25 cellular contexts compared by ENCODE assay signal in genomic region chr4:66298596-66298995, GRCh38.
"Had no signal": no experiment of that assay in that cellular context is flagged by ENCODE, and none has a peak within 500 bp of the region (broad histone marks: within the 10 kb centered on the region; RNA-seq: fewer than 3 reads in every experiment).

No MANE protein-coding gene starts in this region.

- H3K27ac ChIP-seq: neutrophil, pancreas, prostate gland, right lobe of liver, sigmoid colon, stomach, thoracic aorta, thyroid gland, tibial nerve, upper lobe of left lung, vagina had no signal

- H3K9me3 ChIP-seq: neutrophil, pancreas, prostate gland, right lobe of liver, sigmoid colon, stomach, thoracic aorta, thyroid gland, tibial nerve, upper lobe of left lung, vagina had no signal

- H3K36me3 ChIP-seq: neutrophil, pancreas, prostate gland, right lobe of liver, sigmoid colon, stomach, thoracic aorta, thyroid gland, tibial nerve, upper lobe of left lung, vagina had no signal

- H3K4me1 ChIP-seq: pancreas, prostate gland, right lobe of liver, sigmoid colon, stomach, thyroid gland, tibial nerve, upper lobe of left lung, vagina had no signal

- DNase-seq: naive thymus-derived CD8-positive, alpha-beta T cell; nephron progenitor cell; nucleus accumbens; pancreas; right cardiac atrium; right lobe of liver; sigmoid colon; small intestine; stimulated activated CD4-positive, alpha-beta T cell treated with anti-CD3 and anti-CD28 coated beads, Interleukin-15, amount 100 ng/mL, for 24 hours; stimulated activated CD4-positive, alpha-beta T cell treated with anti-CD3 and anti-CD28 coated beads, Interleukin-2, amount 100 ng/mL, for 24 hours; stimulated activated CD4-positive, alpha-beta T cell treated with anti-CD3 and anti-CD28 coated beads, Interleukin-2, amount 100 ng/mL, for 48 hours; stimulated activated CD4-positive, alpha-beta T cell treated with anti-CD3 and anti-CD28 coated beads, Interleukin-4, amount 100 ng/mL, for 24 hours; stimulated activated naive B cell treated with anti-CD40 and anti-IgM and Interleukin-4, amounts not matched to agents 10 μg/mL and 1 μg/mL and 100 μg/mL, for 72 hours; stimulated activated naive CD4-positive, alpha-beta T cell treated with Interleukin-2 at 50 U/mL for 16 hours; stomach; thyroid gland; trophoblast cell; upper lobe of left lung had no signal

- ATAC-seq: naive thymus-derived CD8-positive, alpha-beta T cell; natural killer cell treated with Interleukin-12 subunit alpha and Interleukin-12 subunit beta and Interleukin-15 and Interleukin-18, amount 100 ng/mL, for 72 hours; pancreas; right cardiac atrium; right lobe of liver; stimulated activated effector memory CD8-positive, alpha-beta T cell treated with anti-CD3 and anti-CD28 coated beads, Interleukin-12 subunit alpha, Interleukin-12 subunit beta, amount 100 ng/mL, for 72 hours; stimulated activated naive B cell treated with anti-CD40 and anti-IgM and Interleukin-4, amounts not matched to agents 10 μg/mL and 1 μg/mL and 100 μg/mL, for 72 hours had no signal

- H3K4me3 ChIP-seq: pancreas, prostate gland, right lobe of liver, sigmoid colon, stomach, thoracic aorta, thyroid gland, tibial nerve, upper lobe of left lung, vagina had no signal

- H3K27me3 ChIP-seq: neutrophil, pancreas, right lobe of liver, sigmoid colon, stomach, thyroid gland, tibial nerve, upper lobe of left lung, vagina had no signal
